27 cellular contexts compared by ENCODE assay signal in genomic region chr10:8913720-8914119, GRCh38.
A peak's percentile ranks its signal among the peaks of the same experiment; 100 is the strongest.
DNase-seq lines count a peak whose midpoint lies in the region; ATAC-seq, FAIRE-seq and TF ChIP-seq lines count a peak whose summit lies in the region.
"Had no signal": no experiment of that assay in that cellular context is flagged by ENCODE, and none has a peak within 500 bp of the region (broad histone marks: within the 10 kb centered on the region; RNA-seq: fewer than 3 reads in every experiment).

No MANE protein-coding gene starts in this region.

- H3K4me1 ChIP-seq in MM.1S (ENCODE audit: low read length), result no peaks in the 10 kb centered on the region
- H3K4me1 ChIP-seq: gastrocnemius medialis, SJSA1 had no signal

- no peak overlapping the region for H2AFZ ChIP-seq in MM.1S (ENCODE audit: low read length)

- no peak for ATAC-seq in GM21528 (IDR thresholded peaks at IDR 0.05; ENCODE audit: low FRiP score, unreplicated experiment)
- ATAC-seq: activated CD8-positive, alpha-beta memory T cell treated with anti-CD3 and anti-CD28 coated beads, Interleukin-2, amount 10 ng/mL, durations not matched to agents 7 days and 5 days; gastrocnemius medialis; K562 had no signal

- H3K79me2 ChIP-seq in MM.1S (ENCODE audit: low read length), result no peaks in the 10 kb centered on the region

- no peaks in the 10 kb centered on the region for H3K9me3 ChIP-seq in MM.1S (replicated peaks; ENCODE audit: insufficient read depth, low read length)
- H3K9me3 ChIP-seq: gastrocnemius medialis, SJSA1 had no signal

- H3F3A ChIP-seq in MM.1S (ENCODE audit: insufficient read depth, low read length), result no peaks in the 10 kb centered on the region

- FAIRE-seq in urothelium cell line (lab: Jason Lieb, UNC), result no peak
- FAIRE-seq in GM12892 (lab: Jason Lieb, UNC), result no peak
- FAIRE-seq: H54, K562 had no signal

- H3K4me3 ChIP-seq in fibroblast of mammary gland (ENCODE audit: control insufficient read depth, low read depth, low read length), result no peak overlapping the region
- H3K4me3 ChIP-seq in MM.1S (ENCODE audit: low read length), result no peak overlapping the region
- H3K4me3 ChIP-seq: gastrocnemius medialis, K562, SJSA1 had no signal

- no peak for TF ChIP-seq CTCF in fibroblast of mammary gland (conservative IDR thresholded peaks at IDR 0.05; ENCODE audit: control insufficient read depth, insufficient read depth, low read depth, low read length)
- no peak for TF ChIP-seq CTCF in MM.1S (IDR thresholded peaks at IDR 0.05; ENCODE audit: low read length)

- no peak overlapping the region for H3K9ac ChIP-seq in MM.1S (ENCODE audit: low read length)

- no peaks in the 10 kb centered on the region for H3K27me3 ChIP-seq in MM.1S (replicated peaks; ENCODE audit: insufficient read depth, low read length)
- H3K27me3 ChIP-seq: gastrocnemius medialis, SJSA1 had no signal

- no peaks in the 10 kb centered on the region for H3K9me2 ChIP-seq in MM.1S (replicated peaks; ENCODE audit: insufficient read depth, low read length)

- peak; percentile 17 for DNase-seq in NCI-H1105 treated with DMSO at 0.1 percent for 48 hours (lab: John Stamatoyannopoulos, UW)
- no peak for DNase-seq in NCI-H1105 (lab: John Stamatoyannopoulos, UW)
- DNase-seq in RPMI7951 (ENCODE audit: low read depth), result peak; percentile 17
- peak; percentile 36 for DNase-seq in fibroblast of mammary gland (ENCODE audit: low read depth)
- peak; percentile 36 for DNase-seq in urothelium cell line (ENCODE audit: low spot score)
- no peak for DNase-seq in GM12892 (ENCODE audit: insufficient read length)
- no peak for DNase-seq in MM.1S
- DNase-seq: 8988T; activated CD8-positive, alpha-beta memory T cell treated with anti-CD3 and anti-CD28 coated beads, Interleukin-2, amount 10 ng/mL, durations not matched to agents 7 days and 5 days; aorta; cerebellar nuclear complex; DND-41; erythroblast; gastrocnemius medialis; kidney glomerular epithelial cell; mesenchymal stem cell; naive B cell; NCI-H187; NCI-H2227 treated with DMSO at 0.1 percent for 48 hours; NCI-H82; occipital lobe; stimulated activated CD4-positive, alpha-beta T cell treated with anti-CD3 and anti-CD28 coated beads, Interleukin-4, amount 100 ng/mL, for 24 hours; stimulated activated naive CD4-positive, alpha-beta T cell treated with Interleukin-2 at 50 U/mL for 16 hours had no signal

- H3K36me3 ChIP-seq in MM.1S (replicated peaks; ENCODE audit: insufficient read depth, low read length), result no peaks in the 10 kb centered on the region
- H3K36me3 ChIP-seq: gastrocnemius medialis, SJSA1 had no signal

- no peak for TF ChIP-seq POLR2A in GM12892 (IDR thresholded peaks at IDR 0.05; ENCODE audit: low read depth, low read length)

- no peak overlapping the region for H3K27ac ChIP-seq in MM.1S (ENCODE audit: low read length)
- H3K27ac ChIP-seq: gastrocnemius medialis, SJSA1 had no signal

- H3K4me2 ChIP-seq in MM.1S (ENCODE audit: low read depth, low read length), result no peak overlapping the region

- H4K20me1 ChIP-seq in MM.1S (ENCODE audit: insufficient read depth, low read length), result no peaks in the 10 kb centered on the region

Comparison
In these comparisons a context has a peak if more than half of its experiments do, and no peak if none do; other contexts are left out.
1. DNase-seq: peak in NCI-H1105 treated with DMSO at 0.1 percent for 48 hours (single experiment), RPMI7951 (single experiment), fibroblast of mammary gland (single experiment) and urothelium cell line (single experiment); none in NCI-H1105 (single experiment), GM12892 (single experiment) and MM.1S (single experiment).